Comparison of ENCODE assay signal across 8 cellular contexts in genomic region chr13:49976314-49977258, GRCh38. TPM values are rescaled to one million over a fixed set of nuclear protein-coding genes. Genes with fewer than 3 reads are reported as not detected.
DNase-seq lines count a peak whose midpoint lies in the region; ATAC-seq and TF ChIP-seq lines count a peak whose summit lies in the region.

No MANE protein-coding gene starts in this region.

- no peaks in the 10 kb centered on the region for H3K27me3 ChIP-seq in KMS-11 (ENCODE audit: insufficient read depth, low read depth)
- no peaks in the 10 kb centered on the region for H3K27me3 ChIP-seq in gastroesophageal sphincter
- H3K27me3 ChIP-seq in ovary = no peaks in the 10 kb centered on the region
- no peaks in the 10 kb centered on the region for H3K27me3 ChIP-seq in tibial nerve

- TF ChIP-seq EP300 in gastroesophageal sphincter (IDR thresholded peaks at IDR 0.05) (no peak), ovary (IDR thresholded peaks at IDR 0.05) (no peak), tibial nerve (IDR thresholded peaks at IDR 0.05) (no peak)

- H3K36me3 ChIP-seq in KMS-11 (ENCODE audit: insufficient read depth) = no peaks in the 10 kb centered on the region
- no peaks in the 10 kb centered on the region for H3K36me3 ChIP-seq in gastroesophageal sphincter
- no peaks in the 10 kb centered on the region for H3K36me3 ChIP-seq in ovary
- H3K36me3 ChIP-seq in tibial nerve = peaks cover 0 to 15% (median 0%) of the 10 kb centered on the region in 3 donors

- no peak overlapping the region for H3K9ac ChIP-seq in KMS-11

- no peak overlapping the region for H3K27ac ChIP-seq in KMS-11
- no peak overlapping the region for H3K27ac ChIP-seq in gastroesophageal sphincter
- no peak overlapping the region for H3K27ac ChIP-seq in ovary
- H3K27ac ChIP-seq in tibial nerve = peak overlapping the region in 2 of 4 donors; percentile 4 to 16

- in situ Hi-C loops in ACHN (cut with HindIII; ENCODE audit: low pct_ligation_motif_present, low pct_unique_long_range_greater_than_20kb, low sequenced_read_pairs) = no loop called here

- DNase-seq in ACHN = peak; percentile 63
- DNase-seq in SHP77 (lab: John Stamatoyannopoulos, UW) = peak; percentile 44 to 52
- peak; percentile 64 for DNase-seq in activated effector memory CD4-positive, alpha-beta T cell treated with Interleukin-2 at 50 U/mL for 16 hours
- DNase-seq in ovary = peak; percentile 25 to 72 (median 62)
- DNase-seq in tibial nerve (ENCODE audit: low spot score in 2 of 2) = peak; percentile 65 to 73

- TF ChIP-seq CTCF in KMS-11 (conservative IDR thresholded peaks at IDR 0.05; ENCODE audit: low read depth, low read length) (peak; percentile 86), gastroesophageal sphincter (IDR thresholded peaks at IDR 0.05) (peak; percentile 79 to 90 (median 87)), ovary (IDR thresholded peaks at IDR 0.05) (peak; percentile 46 to 63 (median 46)), tibial nerve (IDR thresholded peaks at IDR 0.05) (peak; percentile 73 to 84 (median 82))

- H4K20me1 ChIP-seq in KMS-11 (ENCODE audit: insufficient read depth) = no peaks in the 10 kb centered on the region

- H2AFZ ChIP-seq in KMS-11 (ENCODE audit: low read depth) = no peak overlapping the region

- intact Hi-C loops in ovary (cut with DNase I) = loop anchor here in 1 of 4 donors (10.0 kb wide), 2 partner anchors 558 to 828 kb away; no protein-coding TSS in a partner anchor

- TF ChIP-seq POLR2A in gastroesophageal sphincter (IDR thresholded peaks at IDR 0.05) (no peak), ovary (IDR thresholded peaks at IDR 0.05) (no peak), tibial nerve (IDR thresholded peaks at IDR 0.05) (no peak)

- 25 to 62% methylated on average over 4 to 6 of the region's 8 CpGs for WGBS in gastroesophageal sphincter (ENCODE audit: low coverage in 1 of 2), 2 donors
- 62 to 64% (median 63%) methylated on average over 8 of the region's 8 CpGs for WGBS in ovary, 3 donors
- 40 to 44% methylated on average over 8 of the region's 8 CpGs for WGBS in tibial nerve, 2 donors

- H3K4me1 ChIP-seq in KMS-11 (ENCODE audit: low read depth, poor library complexity, severe bottlenecking) (no peaks in the 10 kb centered on the region), gastroesophageal sphincter (no peaks in the 10 kb centered on the region), ovary (ENCODE audit: insufficient read depth) (peaks cover 3% of the 10 kb centered on the region), tibial nerve (peaks cover 0 to 7% (median 0%) of the 10 kb centered on the region in 4 donors)

- no peaks in the 10 kb centered on the region for H3K79me2 ChIP-seq in KMS-11 (ENCODE audit: insufficient read depth, low read depth)

- ATAC-seq in GM18502 (IDR thresholded peaks at IDR 0.05; ENCODE audit: poor library complexity, unreplicated experiment) = peak; percentile 61
- ATAC-seq in gastroesophageal sphincter = peak; percentile 69

- H3K4me3 ChIP-seq in KMS-11 (IDR thresholded peaks at IDR 0.05; ENCODE audit: insufficient read depth, low read depth, low read length) (no peak overlapping the region), gastroesophageal sphincter (no peak overlapping the region), ovary (no peak overlapping the region), tibial nerve (no peak overlapping the region)

- no peaks in the 10 kb centered on the region for H3K9me3 ChIP-seq in gastroesophageal sphincter
- H3K9me3 ChIP-seq in ovary = no peaks in the 10 kb centered on the region
- H3K9me3 ChIP-seq in tibial nerve = no peaks in the 10 kb centered on the region

- H3K4me2 ChIP-seq in KMS-11 = no peak overlapping the region

RNA-seq across cellular contexts. Expression of gene TRIM13, which starts 20.3 kb away (rescaled TPM):
- total RNA-seq in gastroesophageal sphincter (10 to 100 TPM; 25.4 to 45.8 (median 37.5) TPM), ovary (10 to 100 TPM; 14.5 to 27.9 (median 25.5) TPM), tibial nerve (10 to 100 TPM; 18.0 to 25.8 (median 23.2) TPM)
- 10 to 100 TPM; 20.1 to 23.6 TPM for polyA plus RNA-seq in ovary

RNA-seq across cellular contexts. Expression of gene KCNRG, which starts 38.7 kb away (rescaled TPM):
- total RNA-seq in gastroesophageal sphincter = 1 to 10 TPM in 3 of 4 donors, under 1 TPM in 1; 0.32 to 6.7 (median 3.4) TPM
- 1 to 10 TPM in 4 of 7 donors, under 1 TPM in 3; 0.23 to 7.9 (median 1.1) TPM for total RNA-seq in ovary
- polyA plus RNA-seq in ovary = under 1 TPM; 0.42 to 0.46 TPM
- total RNA-seq in tibial nerve = 1 to 10 TPM in 2 of 4 donors, under 1 TPM in 2; 0.60 to 2.4 (median 1.6) TPM

RNA-seq across cellular contexts. Expression of gene SPRYD7, which starts 40.4 kb away (rescaled TPM):
- total RNA-seq in gastroesophageal sphincter = 10 to 100 TPM in 3 of 4 donors, 1 to 10 TPM in 1; 8.6 to 16.5 (median 15.1) TPM
- total RNA-seq in ovary = 1 to 10 TPM; 3.7 to 7.4 (median 6.8) TPM
- 10 to 100 TPM in 1 of 2 donors, 1 to 10 TPM in 1; 5.4 to 11.6 TPM for polyA plus RNA-seq in ovary
- 1 to 10 TPM; 5.5 to 9.4 (median 7.5) TPM for total RNA-seq in tibial nerve
